Comparison of ENCODE assay signal across 11 cellular contexts in genomic region chr12:65695077-65695865, GRCh38.
DNase-seq lines count a peak whose midpoint lies in the region; ATAC-seq, FAIRE-seq and TF ChIP-seq lines count a peak whose summit lies in the region.
"Had no signal": no experiment of that assay in that cellular context is flagged by ENCODE, and none has a peak within 500 bp of the region (broad histone marks: within the 10 kb centered on the region; RNA-seq: fewer than 3 reads in every experiment).

No MANE protein-coding gene starts in this region.

- WGBS in GM12878 (ENCODE audit: insufficient coverage, insufficient replicate concordance, low lambda C conversion rate, missing lambda C conversion rate): 8% methylated on average over 4 of the region's 4 CpGs
- 31 to 42% methylated on average over 3 to 4 of the region's 4 CpGs for WGBS in esophagus squamous epithelium, 2 donors

- no peak overlapping the region for H3K4me3 ChIP-seq in A673 (ENCODE audit: low read depth, low read length, poor library complexity, severe bottlenecking)
- no peak overlapping the region for H3K4me3 ChIP-seq in GM12878
- H3K4me3 ChIP-seq in left lung: no peak overlapping the region
- no peak overlapping the region for H3K4me3 ChIP-seq in esophagus squamous epithelium

- H3K79me2 ChIP-seq in GM12878 (ENCODE audit: control insufficient read depth, insufficient read depth, low read length): no peaks in the 10 kb centered on the region

- BruUV-seq in A673 (replicated peaks; lab: Mats Ljungman, UMichigan) (no TSS peak), GM12878 (replicated peaks; lab: Mats Ljungman, UMichigan) (no TSS peak)

- H3K9me3 ChIP-seq in A673 (ENCODE audit: low read depth, low read length, poor library complexity, severe bottlenecking): no peaks in the 10 kb centered on the region
- H3K9me3 ChIP-seq in GM12878 (replicated peaks; ENCODE audit: control insufficient read depth, insufficient read depth, low read length): no peaks in the 10 kb centered on the region
- no peaks in the 10 kb centered on the region for H3K9me3 ChIP-seq in left lung
- no peaks in the 10 kb centered on the region for H3K9me3 ChIP-seq in esophagus squamous epithelium

- H3K27ac Mint-ChIP-seq in activated naive CD4-positive, alpha-beta T cell treated with anti-CD3 and anti-CD28 coated beads, Interleukin-2, amount 50 U/mL, for 72 hours: no peak overlapping the region
- H3K27ac Mint-ChIP-seq: CD8-positive, alpha-beta T cell; immature natural killer cell had no signal

- SMC1A ChIA-PET in GM12878 (lab: Charles Lee; ENCODE audit: uncharacterized antibody, unreplicated experiment): no interaction called here

- intact Hi-C loops in A673 (cut with micrococcal nuclease; ENCODE audit: unreplicated experiment): no loop called here
- intact Hi-C loops in GM12878 (cut with micrococcal nuclease; ENCODE audit: unreplicated experiment): no loop called here
- intact Hi-C loops in left lung (cut with DNase I): no loop called here
- intact Hi-C loops in esophagus squamous epithelium (cut with DNase I): loop anchor here (10.0 kb wide), 1 partner anchor 140 kb away; no protein-coding TSS in a partner anchor

- H3K36me3 Mint-ChIP-seq in activated naive CD4-positive, alpha-beta T cell treated with anti-CD3 and anti-CD28 coated beads, Interleukin-2, amount 50 U/mL, for 72 hours: no peaks in the 10 kb centered on the region
- H3K36me3 Mint-ChIP-seq: CD8-positive, alpha-beta T cell; immature natural killer cell had no signal

- RAD21 ChIA-PET in GM12878 (lab: Charles Lee; ENCODE audit: unreplicated experiment): no interaction called here

- TF ChIP-seq EP300 in GM12878 (IDR thresholded peaks at IDR 0.05; ENCODE audit: borderline replicate concordance in 1 of 2, control insufficient read depth in 1 of 2, low read depth in 2 of 2, low read length in 2 of 2): no peak

- no peaks in the 10 kb centered on the region for H3K36me3 ChIP-seq in A673 (ENCODE audit: insufficient read depth, low read length, poor library complexity, severe bottlenecking)
- no peaks in the 10 kb centered on the region for H3K36me3 ChIP-seq in GM12878 (ENCODE audit: control insufficient read depth in 2 of 2, insufficient read depth in 2 of 2, low read length in 1 of 2)
- H3K36me3 ChIP-seq in left lung: no peaks in the 10 kb centered on the region
- no peaks in the 10 kb centered on the region for H3K36me3 ChIP-seq in esophagus squamous epithelium

- POLR2A ChIA-PET in A673 (lab: Charles Lee; ENCODE audit: low non-redundant PET): no interaction called here
- POLR2A ChIA-PET in GM12878 (lab: Charles Lee): no interaction called here

- DNase-seq in A673 (ENCODE audit: low spot score) (peak; percentile 4), HS-27A (ENCODE audit: low read depth) (peak; percentile 89), GM12878 (ENCODE audit: low read depth, low spot score) (no peak), left lung (peak in 1 of 2 donors; percentile 69), SIG-M5 (lab: John Stamatoyannopoulos, UW) (no peak), esophagus squamous epithelium (lab: John Stamatoyannopoulos, UW) (no peak)
- DNase-seq in activated naive CD4-positive, alpha-beta T cell treated with Interleukin-2 at 50 U/mL for 16 hours: no peak
- DNase-seq in activated naive CD4-positive, alpha-beta T cell treated with anti-CD3 and anti-CD28 coated beads, Interleukin-2, amount 50 U/mL, for 72 hours (ENCODE audit: low spot score in 2 of 2): no peak
- DNase-seq: CD8-positive, alpha-beta T cell; immature natural killer cell; NCI-H2171 treated with DMSO at 0.1 percent for 48 hours had no signal

- H3K4me1 ChIP-seq in A673 (ENCODE audit: insufficient read depth, low read length, poor library complexity, severe bottlenecking) (peaks cover 19% of the 10 kb centered on the region), GM12878 (ENCODE audit: control insufficient read depth, insufficient read depth, low read length) (no peaks in the 10 kb centered on the region), left lung (peaks cover 6 to 9% of the 10 kb centered on the region in 2 donors), esophagus squamous epithelium (peaks cover 0 to 7% (median 5%) of the 10 kb centered on the region in 3 donors)

- TF ChIP-seq CTCF in A673 (conservative IDR thresholded peaks at IDR 0.05; ENCODE audit: low read depth, low read length): no peak
- no peak for TF ChIP-seq CTCF in GM12878 (IDR thresholded peaks at IDR 0.05 in 2 of 3, conservative IDR thresholded peaks at IDR 0.05 in 1 of 3; ENCODE audit: control insufficient read depth in 2 of 3, extremely low read depth in 1 of 3, insufficient read depth in 1 of 3, low read depth in 3 of 3, low read length in 3 of 3)
- no peak for TF ChIP-seq CTCF in left lung (IDR thresholded peaks at IDR 0.05)
- TF ChIP-seq CTCF in esophagus squamous epithelium (IDR thresholded peaks at IDR 0.05): no peak

- H3K27ac ChIP-seq in A673 (ENCODE audit: low read depth, low read length, poor library complexity, severe bottlenecking): no peak overlapping the region
- no peak overlapping the region for H3K27ac ChIP-seq in GM12878 (ENCODE audit: control insufficient read depth, insufficient read depth)
- H3K27ac ChIP-seq in left lung: no peak overlapping the region
- no peak overlapping the region for H3K27ac ChIP-seq in esophagus squamous epithelium

- peak; percentile 27; the same call in 2 of the 3 replicates for ATAC-seq in GM12878
- ATAC-seq in left lung: peak; percentile 94
- ATAC-seq in activated naive CD4-positive, alpha-beta T cell treated with anti-CD3 and anti-CD28 coated beads, Interleukin-2, amount 50 U/mL, for 72 hours: no peak
- ATAC-seq: CD8-positive, alpha-beta T cell had no signal

- TF ChIP-seq POLR2A in GM12878 (IDR thresholded peaks at IDR 0.05; ENCODE audit: low read depth, low read length) (no peak), esophagus squamous epithelium (IDR thresholded peaks at IDR 0.05) (no peak)

- no peak for TF ChIP-seq RAD21 in GM12878 (IDR thresholded peaks at IDR 0.05; ENCODE audit: insufficient read depth, low read depth, low read length)

- no peak overlapping the region for H3K4me2 ChIP-seq in GM12878 (ENCODE audit: control insufficient read depth, insufficient read depth)

- no peaks in the 10 kb centered on the region for H3K27me3 ChIP-seq in A673 (replicated peaks; ENCODE audit: insufficient read depth, low read depth, low read length, poor library complexity)
- 0 out of 4 replicates have a peak, but pooled peaks cover 0 to 3% of the 10 kb centered on the region in 2 experiments for H3K27me3 ChIP-seq in GM12878 (replicated peaks in 1 of 2; ENCODE audit: control insufficient read depth in 2 of 2, insufficient read depth in 2 of 2, low read length in 1 of 2)
- no peaks in the 10 kb centered on the region for H3K27me3 ChIP-seq in left lung
- H3K27me3 ChIP-seq in esophagus squamous epithelium: no peaks in the 10 kb centered on the region

- no peak overlapping the region for H2AFZ ChIP-seq in GM12878 (ENCODE audit: control insufficient read depth, low read depth, low read length)

- no peaks in the 10 kb centered on the region for H3K9me3 Mint-ChIP-seq in activated naive CD4-positive, alpha-beta T cell treated with anti-CD3 and anti-CD28 coated beads, Interleukin-2, amount 50 U/mL, for 72 hours

- H4K20me1 ChIP-seq in GM12878 (ENCODE audit: control insufficient read depth, insufficient read depth): no peaks in the 10 kb centered on the region

- CTCF ChIA-PET in A673 (lab: Charles Lee) (no interaction called here), GM12878 (lab: Yijun Ruan, JAX) (interaction anchor here (1.5 kb wide), 1 partner anchor 9 kb away, joined by 3 read pairs; no protein-coding TSS in a partner anchor)

- H3K9ac ChIP-seq in GM12878 (ENCODE audit: control insufficient read depth, insufficient read depth, low read length): no peak overlapping the region

- in situ Hi-C loops in GM12878 (cut with MboI): no loop called here

- no peak for FAIRE-seq in GM12878 (lab: Jason Lieb, UNC)

TF ChIP-seq in GM12878, 131 proteins besides CTCF, POLR2A, EP300 and RAD21:
- no peak for TF ChIP-seq NKRF (conservative IDR thresholded peaks at IDR 0.05)
- TF ChIP-seq MAX (IDR thresholded peaks at IDR 0.05; ENCODE audit: low read depth, low read length): no peak
- no peak for TF ChIP-seq RAD51 (IDR thresholded peaks at IDR 0.05)
- no peak for TF ChIP-seq RFX5 (IDR thresholded peaks at IDR 0.05; ENCODE audit: low read depth, low read length)
- TF ChIP-seq PAX8 (IDR thresholded peaks at IDR 0.05): no peak

Comparison
In these comparisons a context has a peak if more than half of its experiments do, and no peak if none do; other contexts are left out.
1. DNase-seq: peak in A673 (single experiment) and HS-27A (single experiment); none in GM12878 (single experiment), SIG-M5 (single experiment), esophagus squamous epithelium (single experiment), activated naive CD4-positive, alpha-beta T cell treated with Interleukin-2 at 50 U/mL for 16 hours (single experiment) and activated naive CD4-positive, alpha-beta T cell treated with anti-CD3 and anti-CD28 coated beads, Interleukin-2, amount 50 U/mL, for 72 hours (0 of 2).
2. ATAC-seq: peak in GM12878 (single experiment) and left lung (single experiment); none in activated naive CD4-positive, alpha-beta T cell treated with anti-CD3 and anti-CD28 coated beads, Interleukin-2, amount 50 U/mL, for 72 hours (0 of 2).